28 cellular contexts compared by ENCODE assay signal in genomic region chr11:75841739-75842138, GRCh38.
"Had no signal": no experiment of that assay in that cellular context is flagged by ENCODE, and none has a peak within 500 bp of the region (broad histone marks: within the 10 kb centered on the region; RNA-seq: fewer than 3 reads in every experiment).

No MANE protein-coding gene starts in this region.

- H3K4me3 ChIP-seq: esophagus squamous epithelium, gastroesophageal sphincter had no signal

- H3K27me3 ChIP-seq: brain microvascular endothelial cell, esophagus squamous epithelium, gastroesophageal sphincter had no signal

- H3K9me3 ChIP-seq: esophagus squamous epithelium, gastroesophageal sphincter had no signal

- DNase-seq: activated CD4-positive, alpha-beta memory T cell treated with anti-CD3 and anti-CD28 coated beads, Interleukin-2, amount 10 ng/mL, durations not matched to agents 7 days and 5 days; activated CD4-positive, alpha-beta T cell treated with anti-CD3 and anti-CD28 coated beads for 36 hours; activated CD4-positive, alpha-beta T cell treated with anti-CD3 and anti-CD28 coated beads, Interleukin-2, amount 10 ng/mL, durations not matched to agents 24 days and 14 days; activated CD4-positive, CD25-positive, alpha-beta regulatory T cell; activated CD4-positive, CD25-positive, alpha-beta regulatory T cell treated with anti-CD3 and anti-CD28 coated beads, Interleukin-2, amount 50 U/mL, for 72 hours; activated CD8-positive, alpha-beta memory T cell treated with anti-CD3 and anti-CD28 coated beads, Interleukin-2, amount 50 U/mL, for 48 hours; activated effector memory CD4-positive, alpha-beta T cell treated with Interleukin-2 at 50 U/mL for 16 hours; activated gamma-delta T cell treated with Interleukin-2 at 50 U/mL for 16 hours; activated naive CD4-positive, alpha-beta T cell treated with anti-CD3 and anti-CD28 coated beads, Interleukin-2, amount 50 U/mL, for 16 hours; activated naive CD4-positive, alpha-beta T cell treated with Interleukin-2 at 50 U/mL for 16 hours; activated T-cell treated with anti-CD3 and anti-CD28 coated beads for 4 hours; activated T-cell treated with anti-CD3 and anti-CD28 coated beads, Interleukin-2, amount 50 U/mL, for 24 hours; amniotic stem cell; anterior cingulate cortex; brain microvascular endothelial cell; cortex of kidney; effector CD8-positive, alpha-beta T cell; esophagus squamous epithelium; foreskin melanocyte; T-helper 1 cell; T-helper 17 cell; T1000 had no signal

- H3K36me3 ChIP-seq: brain microvascular endothelial cell had no signal

- H3K9me3 Mint-ChIP-seq: activated CD4-positive, alpha-beta memory T cell treated with anti-CD3 and anti-CD28 coated beads, Interleukin-2, amount 10 ng/mL, durations not matched to agents 7 days and 5 days; activated CD4-positive, alpha-beta T cell treated with anti-CD3 and anti-CD28 coated beads, Interleukin-2, amount 10 ng/mL, durations not matched to agents 24 days and 14 days; activated T-cell treated with anti-CD3 and anti-CD28 coated beads, Interleukin-2, amount 50 U/mL, for 24 hours; activated T-helper 17 cell treated with anti-CD3 and anti-CD28 coated beads, Interleukin-2, amount 50 U/mL, for 72 hours; central memory CD8-positive, alpha-beta T cell; T-helper 2 cell treated with Interferon-gamma antibody and Interleukin-4, amounts not matched to agents 5 μg/mL and 100 μg/mL, for 36 hours had no signal

- H3K27ac Mint-ChIP-seq: activated CD4-positive, alpha-beta memory T cell treated with anti-CD3 and anti-CD28 coated beads, Interleukin-2, amount 10 ng/mL, durations not matched to agents 7 days and 5 days; activated CD4-positive, alpha-beta T cell treated with anti-CD3 and anti-CD28 coated beads for 36 hours; activated CD4-positive, alpha-beta T cell treated with anti-CD3 and anti-CD28 coated beads, Interleukin-2, amount 10 ng/mL, durations not matched to agents 24 days and 14 days; activated naive CD8-positive, alpha-beta T cell; activated T-cell treated with anti-CD3 and anti-CD28 coated beads, Interleukin-2, amount 50 U/mL, for 24 hours; activated T-helper 17 cell treated with anti-CD3 and anti-CD28 coated beads, Interleukin-2, amount 50 U/mL, for 72 hours; T-helper 2 cell treated with Interferon-gamma antibody and Interleukin-4, amounts not matched to agents 5 μg/mL and 100 μg/mL, for 36 hours had no signal

- ATAC-seq: activated CD4-positive, alpha-beta T cell treated with anti-CD3 and anti-CD28 coated beads for 36 hours; activated T-helper 17 cell treated with anti-CD3 and anti-CD28 coated beads, Interleukin-2, amount 50 U/mL, for 72 hours; gastroesophageal sphincter; T-helper 17 cell had no signal

- H3K4me3 Mint-ChIP-seq: activated CD4-positive, alpha-beta memory T cell treated with anti-CD3 and anti-CD28 coated beads, Interleukin-2, amount 10 ng/mL, durations not matched to agents 7 days and 5 days; activated CD4-positive, alpha-beta T cell treated with anti-CD3 and anti-CD28 coated beads for 36 hours; activated CD4-positive, alpha-beta T cell treated with anti-CD3 and anti-CD28 coated beads, Interleukin-2, amount 10 ng/mL, durations not matched to agents 24 days and 14 days; activated naive CD8-positive, alpha-beta T cell; activated T-cell treated with anti-CD3 and anti-CD28 coated beads, Interleukin-2, amount 50 U/mL, for 24 hours; activated T-helper 17 cell treated with anti-CD3 and anti-CD28 coated beads, Interleukin-2, amount 50 U/mL, for 72 hours; central memory CD8-positive, alpha-beta T cell; T-helper 17 cell; T-helper 2 cell treated with Interferon-gamma antibody and Interleukin-4, amounts not matched to agents 5 μg/mL and 100 μg/mL, for 36 hours had no signal

- H3K27me3 Mint-ChIP-seq: activated CD4-positive, alpha-beta memory T cell treated with anti-CD3 and anti-CD28 coated beads, Interleukin-2, amount 10 ng/mL, durations not matched to agents 7 days and 5 days; activated CD4-positive, alpha-beta T cell treated with anti-CD3 and anti-CD28 coated beads for 36 hours; activated CD4-positive, alpha-beta T cell treated with anti-CD3 and anti-CD28 coated beads, Interleukin-2, amount 10 ng/mL, durations not matched to agents 24 days and 14 days; activated naive CD8-positive, alpha-beta T cell; activated T-cell treated with anti-CD3 and anti-CD28 coated beads, Interleukin-2, amount 50 U/mL, for 24 hours; activated T-helper 17 cell treated with anti-CD3 and anti-CD28 coated beads, Interleukin-2, amount 50 U/mL, for 72 hours; central memory CD8-positive, alpha-beta T cell; T-helper 17 cell had no signal

- H3K4me1 Mint-ChIP-seq: activated CD4-positive, alpha-beta memory T cell treated with anti-CD3 and anti-CD28 coated beads, Interleukin-2, amount 10 ng/mL, durations not matched to agents 7 days and 5 days; activated CD4-positive, alpha-beta T cell treated with anti-CD3 and anti-CD28 coated beads for 36 hours; activated CD4-positive, alpha-beta T cell treated with anti-CD3 and anti-CD28 coated beads, Interleukin-2, amount 10 ng/mL, durations not matched to agents 24 days and 14 days had no signal

- H3K27ac ChIP-seq: brain microvascular endothelial cell, epithelial cell of prostate, esophagus squamous epithelium, gastroesophageal sphincter had no signal
